Comparison of ENCODE assay signal across 2 cellular contexts in the genomic region with DNA sequence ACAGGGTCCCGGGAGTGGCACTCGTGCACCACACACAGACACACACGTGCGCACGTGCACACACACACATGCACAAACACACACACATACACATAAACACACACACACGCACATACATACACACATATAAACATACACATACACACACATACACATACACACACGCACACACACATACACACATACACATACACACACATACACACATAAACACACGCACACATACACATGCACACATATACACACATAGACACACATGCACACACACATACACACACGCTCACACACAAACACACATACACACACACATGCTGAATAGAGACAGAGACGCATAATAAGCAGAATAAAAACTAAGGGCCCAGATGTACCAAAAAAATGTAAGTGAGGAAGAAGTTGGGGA.
A peak's percentile ranks its signal among the peaks of the same experiment; 100 is the strongest.
TF ChIP-seq lines count a peak whose summit lies in the region.

No MANE protein-coding gene starts in this region.

TF ChIP-seq in HepG2, 621 proteins besides CTCF, POLR2A, EP300 and RAD21:
- TF ChIP-seq, protein P1, sequence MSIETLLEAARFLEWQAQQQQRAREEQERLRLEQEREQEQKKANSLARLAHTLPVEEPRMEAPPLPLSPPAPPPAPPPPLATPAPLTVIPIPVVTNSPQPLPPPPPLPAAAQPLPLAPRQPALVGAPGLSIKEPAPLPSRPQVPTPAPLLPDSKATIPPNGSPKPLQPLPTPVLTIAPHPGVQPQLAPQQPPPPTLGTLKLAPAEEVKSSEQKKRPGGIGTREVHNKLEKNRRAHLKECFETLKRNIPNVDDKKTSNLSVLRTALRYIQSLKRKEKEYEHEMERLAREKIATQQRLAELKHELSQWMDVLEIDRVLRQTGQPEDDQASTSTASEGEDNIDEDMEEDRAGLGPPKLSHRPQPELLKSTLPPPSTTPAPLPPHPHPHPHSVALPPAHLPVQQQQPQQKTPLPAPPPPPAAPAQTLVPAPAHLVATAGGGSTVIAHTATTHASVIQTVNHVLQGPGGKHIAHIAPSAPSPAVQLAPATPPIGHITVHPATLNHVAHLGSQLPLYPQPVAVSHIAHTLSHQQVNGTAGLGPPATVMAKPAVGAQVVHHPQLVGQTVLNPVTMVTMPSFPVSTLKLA (IDR thresholded peaks at IDR 0.05), result peak; percentile 43; the same call in 1 of the 2 replicates
- TF ChIP-seq ZNF180 (CRISPR knock-in tag; IDR thresholded peaks at IDR 0.05; ENCODE audit: borderline replicate concordance, low read depth), result no peak

TF ChIP-seq in HEK293, 187 proteins besides CTCF, POLR2A, EP300 and RAD21 (continued from another document):
- TF ChIP-seq, protein P2, sequence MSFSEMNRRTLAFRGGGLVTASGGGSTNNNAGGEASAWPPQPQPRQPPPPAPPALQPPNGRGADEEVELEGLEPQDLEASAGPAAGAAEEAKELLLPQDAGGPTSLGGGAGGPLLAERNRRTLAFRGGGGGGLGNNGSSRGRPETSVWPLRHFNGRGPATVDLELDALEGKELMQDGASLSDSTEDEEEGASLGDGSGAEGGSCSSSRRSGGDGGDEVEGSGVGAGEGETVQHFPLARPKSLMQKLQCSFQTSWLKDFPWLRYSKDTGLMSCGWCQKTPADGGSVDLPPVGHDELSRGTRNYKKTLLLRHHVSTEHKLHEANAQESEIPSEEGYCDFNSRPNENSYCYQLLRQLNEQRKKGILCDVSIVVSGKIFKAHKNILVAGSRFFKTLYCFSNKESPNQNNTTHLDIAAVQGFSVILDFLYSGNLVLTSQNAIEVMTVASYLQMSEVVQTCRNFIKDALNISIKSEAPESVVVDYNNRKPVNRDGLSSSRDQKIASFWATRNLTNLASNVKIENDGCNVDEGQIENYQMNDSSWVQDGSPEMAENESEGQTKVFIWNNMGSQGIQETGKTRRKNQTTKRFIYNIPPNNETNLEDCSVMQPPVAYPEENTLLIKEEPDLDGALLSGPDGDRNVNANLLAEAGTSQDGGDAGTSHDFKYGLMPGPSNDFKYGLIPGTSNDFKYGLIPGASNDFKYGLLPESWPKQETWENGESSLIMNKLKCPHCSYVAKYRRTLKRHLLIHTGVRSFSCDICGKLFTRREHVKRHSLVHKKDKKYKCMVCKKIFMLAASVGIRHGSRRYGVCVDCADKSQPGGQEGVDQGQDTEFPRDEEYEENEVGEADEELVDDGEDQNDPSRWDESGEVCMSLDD (tag by site-specific recombination; IDR thresholded peaks at IDR 0.05), result no peak
- 0 out of 2 replicates have a peak, but pooled peaks have one; percentile 21 for TF ChIP-seq ZNF707 (tag by site-specific recombination; IDR thresholded peaks at IDR 0.05)
- no peak for TF ChIP-seq TCF7L2 (IDR thresholded peaks at IDR 0.05; ENCODE audit: borderline replicate concordance, low read depth, low read length)
- TF ChIP-seq ZNF549 (tag by site-specific recombination; IDR thresholded peaks at IDR 0.05), result no peak
